Comparison of ENCODE assay signal across 25 cellular contexts in the genomic region with DNA sequence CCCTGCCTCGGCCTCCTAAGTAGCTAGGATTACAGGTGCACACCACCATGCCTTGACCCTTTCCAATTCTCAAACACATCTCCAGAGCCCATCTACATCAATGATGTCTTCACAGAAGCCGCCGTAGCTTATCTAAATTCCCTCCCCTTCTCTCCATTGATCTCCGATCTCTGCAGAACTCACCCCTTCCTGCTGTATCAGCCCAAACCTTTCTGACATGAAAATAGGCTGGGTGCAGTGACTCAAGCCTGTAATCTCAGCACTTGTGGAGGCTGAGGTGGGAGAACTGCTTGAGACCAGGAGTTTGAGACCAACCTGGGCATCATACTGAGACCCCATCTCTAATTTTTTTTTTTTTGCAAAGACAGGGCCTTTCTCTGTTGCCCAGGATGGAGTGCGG.
DNase-seq lines count a peak whose midpoint lies in the region; ATAC-seq lines count a peak whose summit lies in the region.
"Had no signal": no experiment of that assay in that cellular context is flagged by ENCODE, and none has a peak within 500 bp of the region (broad histone marks: within the 10 kb centered on the region; RNA-seq: fewer than 3 reads in every experiment).

No MANE protein-coding gene starts in this region.

- CTCF ChIA-PET in activated naive CD4-positive, alpha-beta T cell treated with anti-CD3 and anti-CD28 coated beads, Interleukin-2, amount 10 ng/mL, durations not matched to agents 7 days and 5 days (lab: Charles Lee) = no interaction called here
- CTCF ChIA-PET in activated CD8-positive, alpha-beta T cell treated with anti-CD3 and anti-CD28 coated beads, Interleukin-2, amount 10 ng/mL, durations not matched to agents 7 days and 5 days (lab: Charles Lee) = interaction anchor here (1.0 kb wide), 1 partner anchor 22 kb away, joined by 3 read pairs; no protein-coding TSS in a partner anchor

- DNase-seq in T-helper 1 cell = no peak
- DNase-seq in activated naive CD4-positive, alpha-beta T cell treated with anti-CD3 and anti-CD28 coated beads, Interleukin-2, amount 10 ng/mL, durations not matched to agents 7 days and 5 days = no peak
- no peak for DNase-seq in activated naive CD4-positive, alpha-beta T cell treated with anti-CD3 and anti-CD28 coated beads, Interleukin-2, amount 50 U/mL, for 16 hours
- no peak for DNase-seq in activated CD8-positive, alpha-beta T cell treated with anti-CD3 and anti-CD28 coated beads, Interleukin-2, amount 10 ng/mL, durations not matched to agents 7 days and 5 days
- DNase-seq in central memory CD8-positive, alpha-beta T cell (ENCODE audit: low spot score in 2 of 2) = no peak
- DNase-seq in AG08395 (ENCODE audit: low spot score) = no peak
- no peak for DNase-seq in left ventricle myocardium superior
- DNase-seq: ACHN; Calu3; CD8-positive, alpha-beta memory T cell; DMS153; GDM1; GOT3; HCEC 1CT; KG1; NCI-H1105; NCI-H1694; NCI-H2081; NCI-H2171; NCI-H345; NCI-H524; NCI-H774; NK-92 treated with Interleukin-12 subunit alpha and Interleukin-12 subunit beta, amount 100 ng/mL, for 24 hours had no signal

- H3K9me3 Mint-ChIP-seq in T-helper 1 cell treated with Interleukin-12 subunit alpha and Interleukin-12 subunit beta and Interleukin-4 antibody, amounts not matched to agents 30 μg/mL and 1 μg/mL, for 36 hours = no peaks in the 10 kb centered on the region
- no peaks in the 10 kb centered on the region for H3K9me3 Mint-ChIP-seq in activated naive CD4-positive, alpha-beta T cell treated with anti-CD3 and anti-CD28 coated beads, Interleukin-2, amount 10 ng/mL, durations not matched to agents 7 days and 5 days
- H3K9me3 Mint-ChIP-seq in activated CD8-positive, alpha-beta T cell treated with anti-CD3 and anti-CD28 coated beads, Interleukin-2, amount 10 ng/mL, durations not matched to agents 7 days and 5 days (ENCODE audit: insufficient read depth) = no peaks in the 10 kb centered on the region
- no peaks in the 10 kb centered on the region for H3K9me3 Mint-ChIP-seq in central memory CD8-positive, alpha-beta T cell
- H3K9me3 Mint-ChIP-seq: CD8-positive, alpha-beta memory T cell had no signal

- H3K4me3 Mint-ChIP-seq in T-helper 1 cell treated with Interleukin-12 subunit alpha and Interleukin-12 subunit beta and Interleukin-4 antibody, amounts not matched to agents 30 μg/mL and 1 μg/mL, for 36 hours = no peak overlapping the region
- H3K4me3 Mint-ChIP-seq in activated naive CD4-positive, alpha-beta T cell treated with anti-CD3 and anti-CD28 coated beads, Interleukin-2, amount 10 ng/mL, durations not matched to agents 7 days and 5 days = no peak overlapping the region
- no peak overlapping the region for H3K4me3 Mint-ChIP-seq in activated CD8-positive, alpha-beta T cell treated with anti-CD3 and anti-CD28 coated beads, Interleukin-2, amount 10 ng/mL, durations not matched to agents 7 days and 5 days
- H3K4me3 Mint-ChIP-seq in central memory CD8-positive, alpha-beta T cell = peak overlapping the region; percentile 22

- H3K27me3 Mint-ChIP-seq in T-helper 1 cell treated with Interleukin-12 subunit alpha and Interleukin-12 subunit beta and Interleukin-4 antibody, amounts not matched to agents 30 μg/mL and 1 μg/mL, for 36 hours (ENCODE audit: low read depth) = no peaks in the 10 kb centered on the region
- H3K27me3 Mint-ChIP-seq in activated naive CD4-positive, alpha-beta T cell treated with anti-CD3 and anti-CD28 coated beads, Interleukin-2, amount 10 ng/mL, durations not matched to agents 7 days and 5 days = no peaks in the 10 kb centered on the region
- H3K27me3 Mint-ChIP-seq in activated CD8-positive, alpha-beta T cell treated with anti-CD3 and anti-CD28 coated beads, Interleukin-2, amount 10 ng/mL, durations not matched to agents 7 days and 5 days (ENCODE audit: low read depth) = no peaks in the 10 kb centered on the region
- H3K27me3 Mint-ChIP-seq in central memory CD8-positive, alpha-beta T cell = no peaks in the 10 kb centered on the region
- H3K27me3 Mint-ChIP-seq: CD8-positive, alpha-beta memory T cell had no signal

- no peak for ATAC-seq in activated CD8-positive, alpha-beta T cell treated with anti-CD3 and anti-CD28 coated beads, Interleukin-2, amount 10 ng/mL, durations not matched to agents 7 days and 5 days
- ATAC-seq in central memory CD8-positive, alpha-beta T cell (replicated peaks; ENCODE audit: extremely low read depth, poor library complexity, severe bottlenecking) = no peak
- no peak for ATAC-seq in left ventricle myocardium superior
- ATAC-seq: Panc1 had no signal

- H3K4me1 Mint-ChIP-seq in T-helper 1 cell treated with Interleukin-12 subunit alpha and Interleukin-12 subunit beta and Interleukin-4 antibody, amounts not matched to agents 30 μg/mL and 1 μg/mL, for 36 hours (ENCODE audit: low read depth) = peaks cover 53% of the 10 kb centered on the region
- peaks cover 74% of the 10 kb centered on the region for H3K4me1 Mint-ChIP-seq in activated naive CD4-positive, alpha-beta T cell treated with anti-CD3 and anti-CD28 coated beads, Interleukin-2, amount 10 ng/mL, durations not matched to agents 7 days and 5 days
- H3K4me1 Mint-ChIP-seq in activated CD8-positive, alpha-beta T cell treated with anti-CD3 and anti-CD28 coated beads, Interleukin-2, amount 10 ng/mL, durations not matched to agents 7 days and 5 days (ENCODE audit: low read depth) = peaks cover 51% of the 10 kb centered on the region
- H3K4me1 Mint-ChIP-seq in central memory CD8-positive, alpha-beta T cell = peaks cover 67% of the 10 kb centered on the region

- peak overlapping the region; percentile 36 for H3K27ac Mint-ChIP-seq in T-helper 1 cell treated with Interleukin-12 subunit alpha and Interleukin-12 subunit beta and Interleukin-4 antibody, amounts not matched to agents 30 μg/mL and 1 μg/mL, for 36 hours
- peak overlapping the region; percentile 72 for H3K27ac Mint-ChIP-seq in activated naive CD4-positive, alpha-beta T cell treated with anti-CD3 and anti-CD28 coated beads, Interleukin-2, amount 10 ng/mL, durations not matched to agents 7 days and 5 days
- peak overlapping the region; percentile 75 for H3K27ac Mint-ChIP-seq in activated CD8-positive, alpha-beta T cell treated with anti-CD3 and anti-CD28 coated beads, Interleukin-2, amount 10 ng/mL, durations not matched to agents 7 days and 5 days
- H3K27ac Mint-ChIP-seq in central memory CD8-positive, alpha-beta T cell (ENCODE audit: low read depth) = no peak overlapping the region

- intact Hi-C loops in left ventricle myocardium superior (cut with micrococcal nuclease) = no loop called here

- POLR2A ChIA-PET in activated CD8-positive, alpha-beta T cell treated with anti-CD3 and anti-CD28 coated beads, Interleukin-2, amount 10 ng/mL, durations not matched to agents 7 days and 5 days (lab: Charles Lee) = no interaction called here

- peaks cover 38% of the 10 kb centered on the region for H3K36me3 Mint-ChIP-seq in T-helper 1 cell treated with Interleukin-12 subunit alpha and Interleukin-12 subunit beta and Interleukin-4 antibody, amounts not matched to agents 30 μg/mL and 1 μg/mL, for 36 hours (ENCODE audit: low read depth)
- peaks cover 63% of the 10 kb centered on the region for H3K36me3 Mint-ChIP-seq in activated naive CD4-positive, alpha-beta T cell treated with anti-CD3 and anti-CD28 coated beads, Interleukin-2, amount 10 ng/mL, durations not matched to agents 7 days and 5 days
- peaks cover 55% of the 10 kb centered on the region for H3K36me3 Mint-ChIP-seq in activated CD8-positive, alpha-beta T cell treated with anti-CD3 and anti-CD28 coated beads, Interleukin-2, amount 10 ng/mL, durations not matched to agents 7 days and 5 days (ENCODE audit: low read depth)
- H3K36me3 Mint-ChIP-seq in central memory CD8-positive, alpha-beta T cell (ENCODE audit: insufficient read depth) = peaks cover 64% of the 10 kb centered on the region
